9 cellular contexts compared by ENCODE assay signal in genomic region chr1:9908846-9909221, GRCh38. TPM values are rescaled to one million over a fixed set of nuclear protein-coding genes. Genes with fewer than 3 reads are reported as not detected.
DNase-seq lines count a peak whose midpoint lies in the region; ATAC-seq and TF ChIP-seq lines count a peak whose summit lies in the region.
"Had no signal": no experiment of that assay in that cellular context is flagged by ENCODE, and none has a peak within 500 bp of the region (broad histone marks: within the 10 kb centered on the region; RNA-seq: fewer than 3 reads in every experiment).

No MANE protein-coding gene starts in this region.

- H3K36me3 ChIP-seq in adipocyte (ENCODE audit: control insufficient read depth, insufficient read depth, low read length, severe bottlenecking) (no peaks in the 10 kb centered on the region), thoracic aorta (no peaks in the 10 kb centered on the region)

- ATAC-seq in activated T-cell treated with anti-CD3 and anti-CD28 coated beads, Interleukin-2, amount 50 U/mL, for 4 hours, result no peak
- ATAC-seq in thoracic aorta (ENCODE audit: insufficient number of reproducible peaks, low FRiP score, low read depth) (no peak), HG02623 (IDR thresholded peaks at IDR 0.05; ENCODE audit: unreplicated experiment) (no peak), HG02588 (IDR thresholded peaks at IDR 0.05; ENCODE audit: unreplicated experiment) (no peak)

- H3K4me3 Mint-ChIP-seq in activated T-cell treated with anti-CD3 and anti-CD28 coated beads, Interleukin-2, amount 50 U/mL, for 4 hours, result peak overlapping the region; percentile 89

- no peaks in the 10 kb centered on the region for H3K36me3 Mint-ChIP-seq in activated T-cell treated with anti-CD3 and anti-CD28 coated beads, Interleukin-2, amount 50 U/mL, for 4 hours (ENCODE audit: insufficient read depth)

- H3K27me3 ChIP-seq in adipocyte (replicated peaks; ENCODE audit: control insufficient read depth, insufficient read depth, low read length), result no peaks in the 10 kb centered on the region
- no peaks in the 10 kb centered on the region for H3K27me3 ChIP-seq in thoracic aorta (replicated peaks; ENCODE audit: insufficient read depth)

- H3K9ac ChIP-seq in adipocyte (ENCODE audit: low read length), result peak overlapping the region; percentile 93

- DNase-seq in activated T-cell treated with anti-CD3 and anti-CD28 coated beads, Interleukin-2, amount 50 U/mL, for 4 hours, result no peak
- DNase-seq in activated T-cell treated with anti-CD3 and anti-CD28 coated beads, Interleukin-2, amount 50 U/mL, for 1 hour, result no peak
- DNase-seq in adipocyte (ENCODE audit: low read depth), result no peak
- DNase-seq in lower leg skin (ENCODE audit: low spot score in 2 of 2), result no peak
- no peak for DNase-seq in thoracic aorta (ENCODE audit: low spot score)
- DNase-seq in HEK293T (ENCODE audit: extremely low spot score), result no peak
- DNase-seq: NK-92 treated with Interleukin-12 subunit alpha and Interleukin-12 subunit beta, amount 100 ng/mL, for 24 hours had no signal

- no peak overlapping the region for H3K27ac ChIP-seq in thoracic aorta

- POLR2A ChIA-PET in HEK293T (lab: Yijun Ruan, JAX), result interaction anchor here (1.0 kb wide), 1 partner anchor 35 kb away, joined by 3 read pairs; the partner anchor contains the start of genes LZIC and NMNAT1

- no peak for TF ChIP-seq CTCF in lower leg skin (IDR thresholded peaks at IDR 0.05)
- no peak for TF ChIP-seq CTCF in thoracic aorta (IDR thresholded peaks at IDR 0.05)

- intact Hi-C loops in lower leg skin (cut with DNase I; ENCODE audit: low total_unique reads), result no loop called here

- H3K4me1 ChIP-seq in adipocyte (ENCODE audit: control insufficient read depth, insufficient read depth, low read length) (peaks cover 15% of the 10 kb centered on the region), thoracic aorta (ENCODE audit: control insufficient read depth in 1 of 2, low read depth in 2 of 2) (peaks cover 12 to 21% of the 10 kb centered on the region in 2 donors)

- H3K9me3 Mint-ChIP-seq in activated T-cell treated with anti-CD3 and anti-CD28 coated beads, Interleukin-2, amount 50 U/mL, for 4 hours, result no peaks in the 10 kb centered on the region

- CTCF ChIA-PET in HEK293T (lab: Yijun Ruan, JAX), result no interaction called here

- H3K4me1 Mint-ChIP-seq in activated T-cell treated with anti-CD3 and anti-CD28 coated beads, Interleukin-2, amount 50 U/mL, for 4 hours (ENCODE audit: low read depth), result peaks cover 41% of the 10 kb centered on the region

- TF ChIP-seq POLR2A in lower leg skin (IDR thresholded peaks at IDR 0.05), result no peak

- H3K9me3 ChIP-seq in adipocyte (ENCODE audit: control insufficient read depth, low read length) (no peaks in the 10 kb centered on the region), thoracic aorta (no peaks in the 10 kb centered on the region)

- WGBS in lower leg skin, 2 donors, result 41 to 46% methylated on average over 4 of the region's 4 CpGs

- H3K27me3 Mint-ChIP-seq in activated T-cell treated with anti-CD3 and anti-CD28 coated beads, Interleukin-2, amount 50 U/mL, for 4 hours (ENCODE audit: low read depth), result no peaks in the 10 kb centered on the region

- H3K4me3 ChIP-seq in adipocyte (ENCODE audit: low read length) (peak overlapping the region; percentile 91), lower leg skin (ENCODE audit: low read depth, poor library complexity, severe bottlenecking) (peak overlapping the region; percentile 81), thoracic aorta (peak overlapping the region; percentile 81)

TF ChIP-seq in HEK293T, 16 proteins besides CTCF, POLR2A, EP300 and RAD21:
- TF ChIP-seq SUZ12 (IDR thresholded peaks at IDR 0.05), result no peak
- no peak for TF ChIP-seq ARNT (IDR thresholded peaks at IDR 0.05)
- TF ChIP-seq LEF1 (IDR thresholded peaks at IDR 0.05; ENCODE audit: borderline replicate concordance), result no peak
- TF ChIP-seq L3MBTL2 (conservative IDR thresholded peaks at IDR 0.05), result no peak
- no peak for TF ChIP-seq ELF4 (IDR thresholded peaks at IDR 0.05)
- TF ChIP-seq FOXK2 (IDR thresholded peaks at IDR 0.05), result no peak

RNA-seq across cellular contexts. Expression of gene CTNNBIP1, which starts 1.2 kb away (rescaled TPM):
- total RNA-seq in activated T-cell treated with anti-CD3 and anti-CD28 coated beads, Interleukin-2, amount 50 U/mL, for 4 hours, result 1 to 10 TPM; 4.2 to 5.2 (median 4.7) TPM
- 100 to 1,000 TPM; 478 to 742 (median 566) TPM for total RNA-seq in lower leg skin
- 10 to 100 TPM; 13.4 to 22.3 TPM for total RNA-seq in thoracic aorta

RNA-seq across cellular contexts. Expression of gene LZIC, which starts 34.4 kb away (rescaled TPM):
- total RNA-seq in activated T-cell treated with anti-CD3 and anti-CD28 coated beads, Interleukin-2, amount 50 U/mL, for 4 hours, result 10 to 100 TPM; 31.4 to 35.5 (median 35.5) TPM
- total RNA-seq in lower leg skin, result 10 to 100 TPM; 18.3 to 31.0 (median 27.4) TPM
- total RNA-seq in thoracic aorta, result 10 to 100 TPM; 21.9 to 27.9 TPM

RNA-seq across cellular contexts. Expression of gene NMNAT1, which starts 34.4 kb away (rescaled TPM):
- 1 to 10 TPM; 3.8 to 5.9 (median 4.4) TPM for total RNA-seq in activated T-cell treated with anti-CD3 and anti-CD28 coated beads, Interleukin-2, amount 50 U/mL, for 4 hours
- 1 to 10 TPM; 3.2 to 8.2 (median 5.3) TPM for total RNA-seq in lower leg skin
- 1 to 10 TPM; 4.6 to 4.7 TPM for total RNA-seq in thoracic aorta

Comparison
In these comparisons a context has a peak if more than half of its experiments do, and no peak if none do; other contexts are left out.
1. RNA of gene CTNNBIP1, which starts 1.2 kb away (total RNA-seq): 478 to 742 TPM in lower leg skin; 13.4 to 22.3 TPM in thoracic aorta and 4.2 to 5.2 TPM in activated T-cell treated with anti-CD3 and anti-CD28 coated beads, Interleukin-2, amount 50 U/mL, for 4 hours; every median in the first group is over 10 times any median in the second.
2. Peak in every context shown above with its lines, with median percentiles within 50 percentile points of each other: H3K4me3 ChIP-seq.